ENCODE assay signal across 8 cellular contexts in genomic region chr13:48505597-48506091, GRCh38. TPM values are rescaled to one million over a fixed set of nuclear protein-coding genes. Genes with fewer than 3 reads are reported as not detected.
DNase-seq lines count a peak whose midpoint lies in the region; ATAC-seq and TF ChIP-seq lines count a peak whose summit lies in the region.

No MANE protein-coding gene starts in this region.

- H3K23ac ChIP-seq in mesenchymal stem cell (ENCODE audit: low read length in 2 of 2) = no peak overlapping the region

- H3K4me1 Mint-ChIP-seq in activated naive CD8-positive, alpha-beta T cell (ENCODE audit: low read depth) = peaks cover 40% of the 10 kb centered on the region
- peaks cover 9% of the 10 kb centered on the region for H3K4me1 Mint-ChIP-seq in chondrocyte (ENCODE audit: low read depth)

- no peak overlapping the region for H2BK12ac ChIP-seq in mesenchymal stem cell (ENCODE audit: low read length in 2 of 2)

- peak overlapping the region; percentile 62 for H3K4me3 Mint-ChIP-seq in activated naive CD8-positive, alpha-beta T cell
- H3K4me3 Mint-ChIP-seq in chondrocyte (ENCODE audit: unreplicated experiment) = no peak overlapping the region

- TF ChIP-seq POLR2A in uterus (IDR thresholded peaks at IDR 0.05) = no peak

- H2BK120ac ChIP-seq in mesenchymal stem cell (ENCODE audit: low read depth, low read length) = no peak overlapping the region

- H3K9me3 Mint-ChIP-seq in activated naive CD8-positive, alpha-beta T cell (ENCODE audit: low read depth) = no peaks in the 10 kb centered on the region
- H3K9me3 Mint-ChIP-seq in chondrocyte (ENCODE audit: low read depth) = no peaks in the 10 kb centered on the region

- peak; percentile 82 to 96 for DNase-seq in NOMO-1 (lab: John Stamatoyannopoulos, UW; ENCODE audit: unreplicated experiment in 2 of 2)
- DNase-seq in mesenchymal stem cell = peak; percentile 60
- no peak for DNase-seq in uterus
- no peak for DNase-seq in LoVo (ENCODE audit: low spot score)
- no peak for DNase-seq in chondrocyte (ENCODE audit: low spot score)

- H3K4me3 ChIP-seq in mesenchymal stem cell (ENCODE audit: insufficient read depth in 1 of 2, low read depth in 1 of 2, low read length in 2 of 2) = no peak overlapping the region
- H3K4me3 ChIP-seq in uterus = no peak overlapping the region

- H3K36me3 ChIP-seq in mesenchymal stem cell (ENCODE audit: control insufficient read depth in 1 of 2, insufficient read depth in 2 of 2, low read depth in 1 of 2, low read length in 2 of 2) (peaks cover 0 to 13% of the 10 kb centered on the region in 2 experiments), uterus (no peaks in the 10 kb centered on the region)

- no peak overlapping the region for H3K14ac ChIP-seq in mesenchymal stem cell (ENCODE audit: low read length in 2 of 2)

- no peak overlapping the region for H2BK5ac ChIP-seq in mesenchymal stem cell (ENCODE audit: low read depth, low read length, poor library complexity, severe bottlenecking)

- H3K27me3 ChIP-seq in mesenchymal stem cell (ENCODE audit: control insufficient read depth in 1 of 2, insufficient read depth in 1 of 2, low read length in 2 of 2) (no peaks in the 10 kb centered on the region), uterus (no peaks in the 10 kb centered on the region)

- no peak overlapping the region for H4K91ac ChIP-seq in mesenchymal stem cell (ENCODE audit: low read length)

- no peak overlapping the region for H4K8ac ChIP-seq in mesenchymal stem cell (ENCODE audit: low read length)

- no peak overlapping the region for H3K27ac ChIP-seq in mesenchymal stem cell (ENCODE audit: low read length, poor library complexity, severe bottlenecking)
- H3K27ac ChIP-seq in uterus = peak overlapping the region; percentile 48 to 71

- H3K79me1 ChIP-seq in mesenchymal stem cell (replicated peaks; ENCODE audit: low read length, poor library complexity, severe bottlenecking) = no peaks in the 10 kb centered on the region

- H3K4ac ChIP-seq in mesenchymal stem cell (ENCODE audit: low read depth in 1 of 2, low read length in 2 of 2) = no peak overlapping the region

- H3K9me3 ChIP-seq in mesenchymal stem cell (ENCODE audit: control insufficient read depth, low read length) = no peaks in the 10 kb centered on the region
- H3K9me3 ChIP-seq in uterus = no peaks in the 10 kb centered on the region

- no peak overlapping the region for H3K18ac ChIP-seq in mesenchymal stem cell (ENCODE audit: low read depth in 1 of 2, low read length in 2 of 2)

- H3K27me3 Mint-ChIP-seq in activated naive CD8-positive, alpha-beta T cell = no peaks in the 10 kb centered on the region
- no peaks in the 10 kb centered on the region for H3K27me3 Mint-ChIP-seq in chondrocyte (ENCODE audit: low read depth)

- H2AFZ ChIP-seq in mesenchymal stem cell (ENCODE audit: low read depth, low read length) = no peak overlapping the region

- H3K36me3 Mint-ChIP-seq in activated naive CD8-positive, alpha-beta T cell = peaks cover 2% of the 10 kb centered on the region
- peaks cover 11% of the 10 kb centered on the region for H3K36me3 Mint-ChIP-seq in chondrocyte (ENCODE audit: low read depth)

- intact Hi-C loops in uterus (cut with DNase I; ENCODE audit: low total_unique reads) = no loop called here

- TF ChIP-seq CTCF in uterus (IDR thresholded peaks at IDR 0.05) = no peak
- TF ChIP-seq CTCF in chondrocyte (IDR thresholded peaks at IDR 0.05) = no peak

- no peak overlapping the region for H3K9ac ChIP-seq in mesenchymal stem cell (ENCODE audit: low read length)

- 93% methylated on average over 10 of the region's 11 CpGs for WGBS in mesenchymal stem cell

- peak; percentile 66 for ATAC-seq in GM18519 (IDR thresholded peaks at IDR 0.05; ENCODE audit: low FRiP score, unreplicated experiment)
- peak; percentile 73 for ATAC-seq in HG02623 (IDR thresholded peaks at IDR 0.05; ENCODE audit: unreplicated experiment)

- H3K27ac Mint-ChIP-seq in activated naive CD8-positive, alpha-beta T cell = peak overlapping the region; percentile 93
- no peak overlapping the region for H3K27ac Mint-ChIP-seq in chondrocyte (ENCODE audit: unreplicated experiment)

- no peak overlapping the region for H2BK15ac ChIP-seq in mesenchymal stem cell (ENCODE audit: low read depth, poor library complexity, severe bottlenecking)

- no peak overlapping the region for H2AK5ac ChIP-seq in mesenchymal stem cell (ENCODE audit: low read length, severe bottlenecking)

- H3K4me1 ChIP-seq in mesenchymal stem cell (ENCODE audit: control insufficient read depth, insufficient read depth, low read depth, low read length) = no peaks in the 10 kb centered on the region
- H3K4me1 ChIP-seq in uterus = no peaks in the 10 kb centered on the region

- H3K4me2 ChIP-seq in mesenchymal stem cell (ENCODE audit: low read length, poor library complexity, severe bottlenecking) = no peak overlapping the region

RNA-seq across cellular contexts. Expression of gene RCBTB2, which starts 27.2 kb away (rescaled TPM):
- polyA plus RNA-seq in mesenchymal stem cell (2013, experiment 1 of 2) = 2.8 TPM
- polyA plus RNA-seq in mesenchymal stem cell (2013, experiment 2 of 2) = 3.0 TPM
- total RNA-seq in uterus = 10 to 100 TPM in 2 of 4 donors, 1 to 10 TPM in 2; 2.6 to 72.0 (median 9.5) TPM
- total RNA-seq in chondrocyte = 8.6 to 13.3 TPM (median 9.4 TPM) in 3 replicates

Comparison
In these comparisons a context has a peak if more than half of its experiments do, and no peak if none do; other contexts are left out.
1. DNase-seq: peak in NOMO-1 (2 of 2) and mesenchymal stem cell (single experiment); none in uterus (0 of 2), LoVo (single experiment) and chondrocyte (single experiment).